In the genomic region with DNA sequence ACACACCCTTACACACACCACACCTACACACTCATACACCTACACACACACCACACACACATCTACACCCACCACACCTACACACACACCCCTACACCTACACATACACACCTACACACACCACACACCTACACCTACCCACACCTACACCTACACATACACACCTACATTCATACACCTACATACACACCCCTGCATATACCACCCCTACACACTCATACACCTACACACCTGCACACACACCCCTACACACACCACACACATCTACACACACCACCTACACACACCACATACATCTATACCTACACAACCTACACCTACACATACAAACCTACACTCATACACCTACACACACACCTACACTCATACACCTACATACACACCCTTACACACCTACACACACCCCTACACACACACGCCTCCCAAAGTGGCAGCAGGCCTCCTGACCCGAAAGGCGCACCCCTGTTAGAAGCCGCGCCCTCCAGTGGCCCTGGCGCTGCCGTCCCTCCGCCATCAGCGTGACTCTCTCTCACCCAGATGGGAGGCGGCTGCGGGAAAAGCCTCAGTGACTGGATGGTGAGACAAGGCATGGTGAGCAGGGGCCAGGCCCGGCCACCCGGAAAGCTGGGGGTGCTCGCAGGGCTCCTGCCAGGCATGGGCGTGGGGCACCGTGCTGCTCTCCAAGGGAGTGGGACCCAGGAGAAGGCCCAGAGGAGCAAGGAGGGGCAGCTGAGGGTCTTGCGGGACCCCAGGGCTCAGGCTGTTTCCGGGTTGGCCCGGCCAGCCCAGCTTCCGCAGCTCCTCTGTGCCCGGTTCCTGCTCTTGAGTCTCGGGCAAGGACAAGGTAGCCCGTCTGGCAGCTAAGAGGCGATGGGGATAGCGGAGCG, we compare ENCODE assay signal across 23 cellular contexts.
"Had no signal": no experiment of that assay in that cellular context is flagged by ENCODE, and none has a peak within 500 bp of the region (broad histone marks: within the 10 kb centered on the region; RNA-seq: fewer than 3 reads in every experiment).

No MANE protein-coding gene starts in this region.

- H3K4me3 Mint-ChIP-seq: activated naive CD8-positive, alpha-beta T cell treated with anti-CD3 and anti-CD28 coated beads, Interleukin-2, amount 10 ng/mL, durations not matched to agents 7 days and 5 days; activated T-helper 1 cell treated with anti-CD3 and anti-CD28 coated beads, Interleukin-12 subunit alpha, Interleukin-12 subunit beta, Interleukin-2, Interleukin-4 antibody, amounts not matched to agents 30 ng/mL and 10 ng/mL and 1 ng/mL, durations not matched to agents 14 hours and 24 hours and 36 hours; brain; effector memory CD8-positive, alpha-beta T cell; nephron progenitor cell; T-helper 1 cell treated with Interleukin-12 subunit alpha and Interleukin-12 subunit beta and Interleukin-4 antibody, amounts not matched to agents 30 μg/mL and 1 μg/mL, for 36 hours had no signal

- H3K4me1 Mint-ChIP-seq: activated naive CD8-positive, alpha-beta T cell treated with anti-CD3 and anti-CD28 coated beads, Interleukin-2, amount 10 ng/mL, durations not matched to agents 7 days and 5 days; brain; nephron progenitor cell had no signal

- H3K4me3 ChIP-seq: lung, thyroid gland, vagina had no signal

- H3K9me3 Mint-ChIP-seq: activated naive CD8-positive, alpha-beta T cell treated with anti-CD3 and anti-CD28 coated beads, Interleukin-2, amount 10 ng/mL, durations not matched to agents 7 days and 5 days; activated T-helper 1 cell treated with anti-CD3 and anti-CD28 coated beads, Interleukin-12 subunit alpha, Interleukin-12 subunit beta, Interleukin-2, Interleukin-4 antibody, amounts not matched to agents 30 ng/mL and 10 ng/mL and 1 ng/mL, durations not matched to agents 14 hours and 24 hours and 36 hours; brain; effector memory CD8-positive, alpha-beta T cell; nephron progenitor cell; T-helper 1 cell treated with Interleukin-12 subunit alpha and Interleukin-12 subunit beta and Interleukin-4 antibody, amounts not matched to agents 30 μg/mL and 1 μg/mL, for 36 hours had no signal

- H3K27ac ChIP-seq: foreskin keratinocyte, thyroid gland, vagina, VCaP had no signal

- DNase-seq: activated CD4-positive, alpha-beta T cell treated with anti-CD3 and anti-CD28 coated beads, Interleukin-2, amount 50 U/mL, for 4 hours; activated CD4-positive, CD25-positive, alpha-beta regulatory T cell treated with anti-CD3 and anti-CD28 coated beads, Interleukin-2, amount 50 U/mL, for 72 hours; activated naive CD4-positive, alpha-beta T cell; activated naive CD8-positive, alpha-beta T cell treated with anti-CD3 and anti-CD28 coated beads, Interleukin-2, amount 10 ng/mL, durations not matched to agents 7 days and 5 days; effector memory CD8-positive, alpha-beta T cell; foreskin keratinocyte; hippocampal formation; midbrain; nephron progenitor cell; occipital lobe; stimulated activated CD4-positive, alpha-beta T cell treated with anti-CD3 and anti-CD28 coated beads, Interleukin-12 subunit alpha, Interleukin-12 subunit beta, amount 100 ng/mL, for 4 hours; stimulated activated CD4-positive, alpha-beta T cell treated with anti-CD3 and anti-CD28 coated beads, Interleukin-1b, Interleukin-23, amount 100 ng/mL, for 48 hours; stimulated activated CD8-positive, alpha-beta memory T cell treated with anti-CD3 and anti-CD28 coated beads, Interleukin-4, amount 100 ng/mL, for 48 hours; stimulated activated naive CD4-positive, alpha-beta T cell treated with Interleukin-2 at 50 U/mL for 16 hours; thyroid gland had no signal

- H3K27me3 Mint-ChIP-seq: activated naive CD8-positive, alpha-beta T cell treated with anti-CD3 and anti-CD28 coated beads, Interleukin-2, amount 10 ng/mL, durations not matched to agents 7 days and 5 days; brain; effector memory CD8-positive, alpha-beta T cell; progenitor cell of endocrine pancreas had no signal

- H3K27me3 ChIP-seq: foreskin keratinocyte, thyroid gland, vagina had no signal

- FAIRE-seq: islet of Langerhans had no signal

- H3K9me3 ChIP-seq: thyroid gland, vagina had no signal

- ATAC-seq: foreskin keratinocyte had no signal

- H3K27ac Mint-ChIP-seq: activated naive CD8-positive, alpha-beta T cell treated with anti-CD3 and anti-CD28 coated beads, Interleukin-2, amount 10 ng/mL, durations not matched to agents 7 days and 5 days; activated T-helper 1 cell treated with anti-CD3 and anti-CD28 coated beads, Interleukin-12 subunit alpha, Interleukin-12 subunit beta, Interleukin-2, Interleukin-4 antibody, amounts not matched to agents 30 ng/mL and 10 ng/mL and 1 ng/mL, durations not matched to agents 14 hours and 24 hours and 36 hours; brain; effector memory CD8-positive, alpha-beta T cell; nephron progenitor cell; progenitor cell of endocrine pancreas; T-helper 1 cell treated with Interleukin-12 subunit alpha and Interleukin-12 subunit beta and Interleukin-4 antibody, amounts not matched to agents 30 μg/mL and 1 μg/mL, for 36 hours had no signal

- H3K4me1 ChIP-seq: foreskin keratinocyte had no signal
